15 cellular contexts compared by ENCODE assay signal in genomic region chr2:145551661-145552060, GRCh38.
"Had no signal": no experiment of that assay in that cellular context is flagged by ENCODE, and none has a peak within 500 bp of the region (broad histone marks: within the 10 kb centered on the region; RNA-seq: fewer than 3 reads in every experiment).

No MANE protein-coding gene starts in this region.

- H3K4me3 Mint-ChIP-seq: activated naive CD4-positive, alpha-beta T cell treated with anti-CD3 and anti-CD28 coated beads, Interleukin-2, amount 10 ng/mL, durations not matched to agents 7 days and 5 days; memory B cell; natural killer cell treated with Interleukin-12 subunit alpha and Interleukin-12 subunit beta and Interleukin-15 and Interleukin-18, amount 100 ng/mL, for 72 hours had no signal

- H3K36me3 Mint-ChIP-seq: activated naive CD4-positive, alpha-beta T cell treated with anti-CD3 and anti-CD28 coated beads, Interleukin-2, amount 10 ng/mL, durations not matched to agents 7 days and 5 days; memory B cell; natural killer cell treated with Interleukin-12 subunit alpha and Interleukin-12 subunit beta and Interleukin-15 and Interleukin-18, amount 100 ng/mL, for 72 hours had no signal

- H3K27ac Mint-ChIP-seq: activated naive CD4-positive, alpha-beta T cell treated with anti-CD3 and anti-CD28 coated beads, Interleukin-2, amount 10 ng/mL, durations not matched to agents 7 days and 5 days; memory B cell; natural killer cell treated with Interleukin-12 subunit alpha and Interleukin-12 subunit beta and Interleukin-15 and Interleukin-18, amount 100 ng/mL, for 72 hours had no signal

- H3K9me3 Mint-ChIP-seq: activated naive CD4-positive, alpha-beta T cell treated with anti-CD3 and anti-CD28 coated beads, Interleukin-2, amount 10 ng/mL, durations not matched to agents 7 days and 5 days; memory B cell; natural killer cell treated with Interleukin-12 subunit alpha and Interleukin-12 subunit beta and Interleukin-15 and Interleukin-18, amount 100 ng/mL, for 72 hours had no signal

- H3K27me3 Mint-ChIP-seq: activated naive CD4-positive, alpha-beta T cell treated with anti-CD3 and anti-CD28 coated beads, Interleukin-2, amount 10 ng/mL, durations not matched to agents 7 days and 5 days; memory B cell had no signal

- DNase-seq: activated CD4-positive, alpha-beta T cell treated with anti-CD3 and anti-CD28 coated beads for 4 hours; activated CD4-positive, alpha-beta T cell treated with anti-CD3 and anti-CD28 coated beads, Interleukin-2, amount 50 U/mL, for 48 hours; activated CD4-positive, CD25-positive, alpha-beta regulatory T cell; activated effector memory CD4-positive, alpha-beta T cell treated with Interleukin-2 at 50 U/mL for 16 hours; activated naive CD4-positive, alpha-beta T cell treated with anti-CD3 and anti-CD28 coated beads, Interleukin-2, amount 10 ng/mL, durations not matched to agents 7 days and 5 days; activated T-cell treated with anti-CD3 and anti-CD28 coated beads, Interleukin-2, amount 50 U/mL, for 48 hours; amygdala; cerebellar nuclear complex; hippocampal formation; spleen; stimulated activated CD4-positive, alpha-beta T cell treated with anti-CD3 and anti-CD28 coated beads, Interleukin-4, amount 100 ng/mL, for 1 hour; stimulated activated naive CD4-positive, alpha-beta T cell treated with Interleukin-2 at 50 U/mL for 16 hours; upper lobe of left lung had no signal

- H3K4me1 Mint-ChIP-seq: activated naive CD4-positive, alpha-beta T cell treated with anti-CD3 and anti-CD28 coated beads, Interleukin-2, amount 10 ng/mL, durations not matched to agents 7 days and 5 days; memory B cell had no signal

- ATAC-seq: natural killer cell treated with Interleukin-12 subunit alpha and Interleukin-12 subunit beta and Interleukin-15 and Interleukin-18, amount 100 ng/mL, for 72 hours had no signal
